ENCODE assay signal across 13 cellular contexts in the genomic region with DNA sequence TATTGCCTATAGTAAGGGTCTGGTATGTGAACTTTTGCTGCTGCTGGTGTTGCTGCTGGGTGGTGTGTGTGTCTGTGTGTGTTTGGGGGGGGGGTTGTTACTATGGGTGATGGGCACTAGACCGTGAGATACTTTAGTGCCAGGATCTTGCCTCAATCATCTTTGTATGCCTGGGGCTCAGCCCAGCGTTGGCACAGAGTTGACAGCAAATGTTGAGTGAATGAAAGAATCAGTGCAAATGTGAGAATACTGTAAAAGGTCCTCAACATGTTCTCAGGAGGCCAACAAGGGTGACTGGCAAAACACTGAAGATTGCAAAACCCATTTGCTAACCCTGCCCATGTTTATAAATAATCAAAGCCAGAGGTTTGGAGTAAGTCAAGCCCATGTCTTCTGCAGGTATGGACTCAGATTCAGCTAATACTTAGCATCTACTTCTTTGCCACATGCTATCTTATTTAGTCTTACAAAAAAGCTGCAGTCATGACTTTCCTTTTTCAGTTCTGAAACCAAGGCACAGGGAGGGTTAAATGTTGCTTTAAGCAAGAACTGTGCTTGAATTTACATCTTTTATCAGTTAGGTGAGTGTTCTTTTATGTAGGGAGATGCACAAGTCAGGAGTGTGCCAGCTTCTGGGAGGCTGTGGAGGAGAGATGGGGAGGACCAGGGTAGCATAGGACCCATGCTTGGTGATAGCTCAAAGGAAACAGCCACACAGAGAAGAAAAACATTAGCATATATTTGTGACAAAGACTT.
A peak's percentile ranks its signal among the peaks of the same experiment; 100 is the strongest.
DNase-seq lines count a peak whose midpoint lies in the region; ATAC-seq and TF ChIP-seq lines count a peak whose summit lies in the region.
"Had no signal": no experiment of that assay in that cellular context is flagged by ENCODE, and none has a peak within 500 bp of the region (broad histone marks: within the 10 kb centered on the region; RNA-seq: fewer than 3 reads in every experiment).

No MANE protein-coding gene starts in this region.

- H3K27ac ChIP-seq in esophagus squamous epithelium, result no peak overlapping the region
- H3K27ac ChIP-seq: HL-60, upper lobe of left lung had no signal

- H3K27me3 ChIP-seq in esophagus squamous epithelium, result no peaks in the 10 kb centered on the region
- H3K27me3 ChIP-seq: upper lobe of left lung had no signal

- DNase-seq in naive B cell (peak; percentile 15), SW480 (ENCODE audit: low spot score) (no peak), esophagus squamous epithelium (lab: John Stamatoyannopoulos, UW) (no peak)
- DNase-seq: anterior cingulate cortex, DMS 273 treated with DMSO at 0.1 percent for 48 hours, mesendoderm had no signal

- H3K4me1 Mint-ChIP-seq in naive B cell, result peaks cover 75 to 94% (median 87%) of the 10 kb centered on the region in 3 donors

- no peaks in the 10 kb centered on the region for H3K9me3 Mint-ChIP-seq in naive B cell
- H3K9me3 Mint-ChIP-seq: T-cell had no signal

- no peak overlapping the region for H3K4me3 ChIP-seq in esophagus squamous epithelium
- H3K4me3 ChIP-seq: upper lobe of left lung had no signal

- peak; percentile 8 for ATAC-seq in GM19043 (IDR thresholded peaks at IDR 0.05; ENCODE audit: low read depth, unreplicated experiment)
- ATAC-seq in GM21737 (IDR thresholded peaks at IDR 0.05; ENCODE audit: unreplicated experiment), result peak; percentile 20
- peak; percentile 9 for ATAC-seq in HG03439 (IDR thresholded peaks at IDR 0.05; ENCODE audit: unreplicated experiment)
- no peak for ATAC-seq in naive B cell (ENCODE audit: low read depth in 2 of 2)
- no peak for ATAC-seq in GM21367 (IDR thresholded peaks at IDR 0.05; ENCODE audit: unreplicated experiment)

- H3K27ac Mint-ChIP-seq in naive B cell, result peak overlapping the region; percentile 84 to 97 (median 94)
- H3K27ac Mint-ChIP-seq: T-cell had no signal

- no peaks in the 10 kb centered on the region for H3K27me3 Mint-ChIP-seq in naive B cell

- H3K9me3 ChIP-seq in esophagus squamous epithelium, result no peaks in the 10 kb centered on the region
- H3K9me3 ChIP-seq: upper lobe of left lung had no signal

- peak overlapping the region in 7 of 8 donors; percentile 13 to 89 (median 67) for H3K4me3 Mint-ChIP-seq in naive B cell
- H3K4me3 Mint-ChIP-seq: T-cell had no signal

- H3K36me3 ChIP-seq in esophagus squamous epithelium, result no peaks in the 10 kb centered on the region
- H3K36me3 ChIP-seq: upper lobe of left lung had no signal

- intact Hi-C loops in esophagus squamous epithelium (cut with DNase I), result no loop called here

- 36 to 37% methylated on average over 2 of the region's 2 CpGs for WGBS in esophagus squamous epithelium, 2 donors

- peaks cover 0 to 7% (median 0%) of the 10 kb centered on the region in 3 donors for H3K4me1 ChIP-seq in esophagus squamous epithelium

- no peak for TF ChIP-seq CTCF in esophagus squamous epithelium (IDR thresholded peaks at IDR 0.05)

- no peaks in the 10 kb centered on the region for H3K36me3 Mint-ChIP-seq in naive B cell
- H3K36me3 Mint-ChIP-seq: T-cell had no signal

- no peak for TF ChIP-seq POLR2A in esophagus squamous epithelium (IDR thresholded peaks at IDR 0.05)

Comparison
In these comparisons a context has a peak if more than half of its experiments do, and no peak if none do; other contexts are left out.
1. ATAC-seq: peak in GM19043 (single experiment), GM21737 (single experiment) and HG03439 (single experiment); none in naive B cell (0 of 2) and GM21367 (single experiment).